Comparison of ENCODE assay signal across 8 cellular contexts in genomic region chr11:73376168-73376802, GRCh38.
DNase-seq lines count a peak whose midpoint lies in the region; ATAC-seq and TF ChIP-seq lines count a peak whose summit lies in the region.

A gene with protein sequence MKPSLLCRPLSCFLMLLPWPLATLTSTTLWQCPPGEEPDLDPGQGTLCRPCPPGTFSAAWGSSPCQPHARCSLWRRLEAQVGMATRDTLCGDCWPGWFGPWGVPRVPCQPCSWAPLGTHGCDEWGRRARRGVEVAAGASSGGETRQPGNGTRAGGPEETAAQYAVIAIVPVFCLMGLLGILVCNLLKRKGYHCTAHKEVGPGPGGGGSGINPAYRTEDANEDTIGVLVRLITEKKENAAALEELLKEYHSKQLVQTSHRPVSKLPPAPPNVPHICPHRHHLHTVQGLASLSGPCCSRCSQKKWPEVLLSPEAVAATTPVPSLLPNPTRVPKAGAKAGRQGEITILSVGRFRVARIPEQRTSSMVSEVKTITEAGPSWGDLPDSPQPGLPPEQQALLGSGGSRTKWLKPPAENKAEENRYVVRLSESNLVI (plus strand): TSS chr11:73376399. CDS start chr11:73389137, 12,738 bp downstream.

- DNase-seq in AG09309 (ENCODE audit: low read depth) (peak; percentile 43), NCI-H226 (peak; percentile 88), caudate nucleus (lab: John Stamatoyannopoulos, UW) (peak in 57 of 61 donors; percentile 36 to 89 (median 76)), islet precursor cell (peak; percentile 96)
- DNase-seq in activated CD4-positive, CD25-positive, alpha-beta regulatory T cell (lab: John Stamatoyannopoulos, UW), result peak; percentile 82 to 91 (median 88)
- peak; percentile 87 to 95 (median 89) for DNase-seq in stimulated activated CD4-positive, alpha-beta T cell treated with anti-CD3 and anti-CD28 coated beads, Interleukin-12 subunit alpha, Interleukin-12 subunit beta, amount 100 ng/mL, for 48 hours (ENCODE audit: low read depth in 2 of 3, low spot score in 1 of 3)

- H3K27ac ChIP-seq in caudate nucleus (ENCODE audit: low read depth, low read length), result peak within 1 kb of the TSS; percentile 82

- peak within 1 kb of the TSS; percentile 80 for H3K4me3 ChIP-seq in AG09309 (ENCODE audit: control insufficient read depth, low read depth, low read length)

- peak; percentile 68 for TF ChIP-seq CTCF in AG09309 (IDR thresholded peaks at IDR 0.05; ENCODE audit: control insufficient read depth, insufficient read depth, low read depth, low read length, missing control alignments)

- ATAC-seq in GM18873 (IDR thresholded peaks at IDR 0.05; ENCODE audit: low FRiP score, unreplicated experiment) (peak; percentile 53), HG03135 (IDR thresholded peaks at IDR 0.05; ENCODE audit: unreplicated experiment) (peak; percentile 70)

Comparison
In these comparisons a context has a peak if more than half of its experiments do, and no peak if none do; other contexts are left out.
1. Peak in every context shown above with its lines: DNase-seq, ATAC-seq, H3K4me3 ChIP-seq and H3K27ac ChIP-seq.
2. DNase-seq: peak in every context shown above with its lines; median percentile 96 in islet precursor cell; 89 in stimulated activated CD4-positive, alpha-beta T cell treated with anti-CD3 and anti-CD28 coated beads, Interleukin-12 subunit alpha, Interleukin-12 subunit beta, amount 100 ng/mL, for 48 hours; 88 in NCI-H226; 88 in activated CD4-positive, CD25-positive, alpha-beta regulatory T cell; 76 in caudate nucleus; 43 in AG09309.